In genomic region chr19:1240925-1241324, GRCh38 we compare ENCODE assay signal across 8 cellular contexts. TPM values are rescaled to one million over a fixed set of nuclear protein-coding genes. Genes with fewer than 3 reads are reported as not detected.
DNase-seq lines count a peak whose midpoint lies in the region; ATAC-seq lines count a peak whose summit lies in the region.

No MANE protein-coding gene starts in this region.

- peaks cover 43% of the 10 kb centered on the region for H3K4me1 Mint-ChIP-seq in activated CD4-positive, alpha-beta T cell treated with anti-CD3 and anti-CD28 coated beads, Interleukin-2, amount 10 ng/mL, durations not matched to agents 7 days and 5 days
- peaks cover 56% of the 10 kb centered on the region for H3K4me1 Mint-ChIP-seq in activated T-cell treated with anti-CD3 and anti-CD28 coated beads, Interleukin-2, amount 50 U/mL, for 24 hours (ENCODE audit: low read depth)
- H3K4me1 Mint-ChIP-seq in immature natural killer cell: peaks cover 26 to 39% of the 10 kb centered on the region in 2 donors

- H3K36me3 Mint-ChIP-seq in activated CD4-positive, alpha-beta T cell treated with anti-CD3 and anti-CD28 coated beads, Interleukin-2, amount 10 ng/mL, durations not matched to agents 7 days and 5 days (ENCODE audit: low read depth): peaks cover 11% of the 10 kb centered on the region
- H3K36me3 Mint-ChIP-seq in activated T-cell treated with anti-CD3 and anti-CD28 coated beads, Interleukin-2, amount 50 U/mL, for 24 hours (ENCODE audit: low read depth): peaks cover 32% of the 10 kb centered on the region
- H3K36me3 Mint-ChIP-seq in immature natural killer cell: no peaks in the 10 kb centered on the region

- CTCF ChIA-PET in activated CD4-positive, alpha-beta T cell treated with anti-CD3 and anti-CD28 coated beads, Interleukin-2, amount 10 ng/mL, durations not matched to agents 7 days and 5 days (lab: Charles Lee): interaction anchor here (0.7 to 7.5 kb wide), 8 partner anchors 16 to 301 kb away, joined by 3 to 299 read pairs (median 4); partner anchors contain the start of genes CIRBP, FAM174C and WDR18

- peak overlapping the region; percentile 71 for H3K27ac Mint-ChIP-seq in activated CD4-positive, alpha-beta T cell treated with anti-CD3 and anti-CD28 coated beads, Interleukin-2, amount 10 ng/mL, durations not matched to agents 7 days and 5 days
- H3K27ac Mint-ChIP-seq in activated T-cell treated with anti-CD3 and anti-CD28 coated beads, Interleukin-2, amount 50 U/mL, for 24 hours: peak overlapping the region; percentile 94
- peak overlapping the region in 5 of 6 donors; percentile 70 to 96 (median 91) for H3K27ac Mint-ChIP-seq in immature natural killer cell

- peaks cover 23% of the 10 kb centered on the region for H3K27me3 Mint-ChIP-seq in activated CD4-positive, alpha-beta T cell treated with anti-CD3 and anti-CD28 coated beads, Interleukin-2, amount 10 ng/mL, durations not matched to agents 7 days and 5 days
- peaks cover 14% of the 10 kb centered on the region for H3K27me3 Mint-ChIP-seq in activated T-cell treated with anti-CD3 and anti-CD28 coated beads, Interleukin-2, amount 50 U/mL, for 24 hours
- peaks cover 10 to 18% (median 13%) of the 10 kb centered on the region in 3 donors for H3K27me3 Mint-ChIP-seq in immature natural killer cell (ENCODE audit: low read depth in 3 of 3)

- no peak for DNase-seq in activated CD4-positive, alpha-beta T cell treated with anti-CD3 and anti-CD28 coated beads, Interleukin-2, amount 10 ng/mL, durations not matched to agents 7 days and 5 days
- no peak for DNase-seq in activated CD4-positive, alpha-beta T cell treated with anti-CD3 and anti-CD28 coated beads, Interleukin-2, amount 50 U/mL, for 4 hours
- DNase-seq in activated T-cell treated with anti-CD3 and anti-CD28 coated beads, Interleukin-2, amount 50 U/mL, for 24 hours: peak; percentile 46
- no peak for DNase-seq in immature natural killer cell
- no peak for DNase-seq in iPS-NIHi11 (ENCODE audit: low spot score)
- no peak for DNase-seq in stimulated activated CD4-positive, alpha-beta T cell treated with anti-CD3 and anti-CD28 coated beads, Interleukin-4, amount 100 ng/mL, for 24 hours

- POLR2A ChIA-PET in activated CD4-positive, alpha-beta T cell treated with anti-CD3 and anti-CD28 coated beads, Interleukin-2, amount 10 ng/mL, durations not matched to agents 7 days and 5 days (lab: Charles Lee): interaction anchor here (1.0 to 1.5 kb wide), 2 partner anchors 28 to 49 kb away, joined by 3 to 8 read pairs; partner anchors contain the start of gene CIRBP

- H3K9me3 ChIP-seq in thymus (ENCODE audit: control insufficient read depth): no peaks in the 10 kb centered on the region

- H3K36me3 ChIP-seq in thymus (ENCODE audit: control insufficient read depth, insufficient read depth): peaks cover 13% of the 10 kb centered on the region

- H3K27ac ChIP-seq in thymus (ENCODE audit: low read depth): no peak overlapping the region

- peaks cover 26% of the 10 kb centered on the region for H3K4me1 ChIP-seq in thymus (ENCODE audit: control insufficient read depth, insufficient read depth, low read length)

- peak overlapping the region; percentile 79 for H3K4me3 Mint-ChIP-seq in activated CD4-positive, alpha-beta T cell treated with anti-CD3 and anti-CD28 coated beads, Interleukin-2, amount 10 ng/mL, durations not matched to agents 7 days and 5 days
- H3K4me3 Mint-ChIP-seq in activated T-cell treated with anti-CD3 and anti-CD28 coated beads, Interleukin-2, amount 50 U/mL, for 24 hours: peak overlapping the region; percentile 94
- H3K4me3 Mint-ChIP-seq in immature natural killer cell: peak overlapping the region; percentile 85 to 94 (median 87)

- peak overlapping the region; percentile 91 for H3K4me3 ChIP-seq in thymus (ENCODE audit: low read length)

- H3K27me3 ChIP-seq in thymus (ENCODE audit: control insufficient read depth, insufficient read depth): peaks cover 42% of the 10 kb centered on the region

- H3K9me3 Mint-ChIP-seq in activated CD4-positive, alpha-beta T cell treated with anti-CD3 and anti-CD28 coated beads, Interleukin-2, amount 10 ng/mL, durations not matched to agents 7 days and 5 days: no peaks in the 10 kb centered on the region
- H3K9me3 Mint-ChIP-seq in activated T-cell treated with anti-CD3 and anti-CD28 coated beads, Interleukin-2, amount 50 U/mL, for 24 hours: no peaks in the 10 kb centered on the region
- no peaks in the 10 kb centered on the region for H3K9me3 Mint-ChIP-seq in immature natural killer cell

- 75% methylated on average over 15 of the region's 15 CpGs for WGBS in thymus

- ATAC-seq in HG02852 (IDR thresholded peaks at IDR 0.05; ENCODE audit: unreplicated experiment): no peak

RNA-seq across cellular contexts. Expression of gene ATP5F1D, which starts 0.6 kb away (rescaled TPM):
- 100 to 1,000 TPM; 151 to 166 TPM for total RNA-seq in activated CD4-positive, alpha-beta T cell treated with anti-CD3 and anti-CD28 coated beads, Interleukin-2, amount 10 ng/mL, durations not matched to agents 7 days and 5 days
- polyA plus RNA-seq in immature natural killer cell: 100 to 1,000 TPM; 145 to 310 (median 303) TPM
- polyA plus RNA-seq in thymus: 150 TPM

RNA-seq across cellular contexts. Expression of gene CBARP, which starts 3.1 kb away (rescaled TPM):
- total RNA-seq in activated CD4-positive, alpha-beta T cell treated with anti-CD3 and anti-CD28 coated beads, Interleukin-2, amount 10 ng/mL, durations not matched to agents 7 days and 5 days: not detected
- polyA plus RNA-seq in immature natural killer cell (not detected), thymus (0.37 TPM)

RNA-seq across cellular contexts. Expression of gene MIDN, which starts 7.5 kb away (rescaled TPM):
- total RNA-seq in activated CD4-positive, alpha-beta T cell treated with anti-CD3 and anti-CD28 coated beads, Interleukin-2, amount 10 ng/mL, durations not matched to agents 7 days and 5 days: 10 to 100 TPM; 58.0 to 65.7 TPM
- polyA plus RNA-seq in immature natural killer cell (10 to 100 TPM in 2 of 3 donors, 1 to 10 TPM in 1; 4.9 to 16.0 (median 10.8) TPM), thymus (55.1 TPM)

RNA-seq across cellular contexts. Expression of gene CIRBP, which starts 28.2 kb away (rescaled TPM):
- total RNA-seq in activated CD4-positive, alpha-beta T cell treated with anti-CD3 and anti-CD28 coated beads, Interleukin-2, amount 10 ng/mL, durations not matched to agents 7 days and 5 days: 100 to 1,000 TPM; 169 to 224 TPM
- 100 to 1,000 TPM; 146 to 246 (median 197) TPM for polyA plus RNA-seq in immature natural killer cell
- polyA plus RNA-seq in thymus: 693 TPM

RNA-seq across cellular contexts. Expression of gene FAM174C, which starts 34.4 kb away (rescaled TPM):
- total RNA-seq in activated CD4-positive, alpha-beta T cell treated with anti-CD3 and anti-CD28 coated beads, Interleukin-2, amount 10 ng/mL, durations not matched to agents 7 days and 5 days: 10 to 100 TPM; 47.8 to 51.5 TPM
- 10 to 100 TPM; 50.5 to 98.4 (median 86.9) TPM for polyA plus RNA-seq in immature natural killer cell
- polyA plus RNA-seq in thymus: 62.2 TPM
